35 cellular contexts compared by ENCODE assay signal in the genomic region with DNA sequence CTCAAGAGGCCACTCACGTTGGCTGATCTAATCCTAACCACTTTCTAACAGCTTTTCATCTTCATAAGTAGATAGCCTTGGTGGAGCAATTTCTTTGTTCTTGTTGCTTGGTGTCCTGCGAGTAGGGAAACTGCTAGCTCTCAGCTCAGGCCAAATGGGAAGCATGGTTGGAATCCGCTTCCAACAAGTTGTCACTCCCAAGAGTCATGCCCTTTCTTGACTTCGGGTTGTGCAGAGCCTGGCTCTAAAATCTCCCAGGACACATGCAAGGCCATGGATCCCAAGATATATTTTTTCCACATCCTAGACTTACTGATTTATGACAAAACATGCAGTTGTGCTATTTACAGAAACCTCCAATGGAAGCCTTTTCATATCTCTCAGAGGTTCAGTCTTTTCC. TPM values are rescaled to one million over a fixed set of nuclear protein-coding genes. Genes with fewer than 3 reads are reported as not detected.
"Had no signal": no experiment of that assay in that cellular context is flagged by ENCODE, and none has a peak within 500 bp of the region (broad histone marks: within the 10 kb centered on the region; RNA-seq: fewer than 3 reads in every experiment).

No MANE protein-coding gene starts in this region.

- H3K36me3 ChIP-seq: adrenal gland, ascending aorta, brain microvascular endothelial cell, breast epithelium, cardiac muscle cell had no signal

- ATAC-seq: activated naive CD8-positive, alpha-beta T cell treated with anti-CD3 and anti-CD28 coated beads, Interleukin-2, amount 50 U/mL, for 24 hours; activated T-cell treated with anti-CD3 and anti-CD28 coated beads, Interleukin-2, amount 50 U/mL, for 4 hours; activated T-cell treated with anti-CD3 and anti-CD28 coated beads, Interleukin-2, amount 50 U/mL, for 72 hours; body of pancreas had no signal

- H3K27me3 ChIP-seq: adrenal gland, ascending aorta, body of pancreas, brain microvascular endothelial cell, breast epithelium, cardiac muscle cell had no signal

- H3K27ac ChIP-seq: adrenal gland, ascending aorta, body of pancreas, brain microvascular endothelial cell, breast epithelium, cardiac muscle cell had no signal

- H3K4me3 ChIP-seq: adrenal gland, ascending aorta, body of pancreas, breast epithelium, cardiac muscle cell had no signal

- H3K4me1 ChIP-seq: adrenal gland, ascending aorta, body of pancreas, breast epithelium had no signal

- H3K9me3 ChIP-seq: adrenal gland, body of pancreas had no signal

- DNase-seq: activated effector memory CD4-positive, alpha-beta T cell treated with anti-CD3 and anti-CD28 coated beads, Interleukin-2, amount 50 U/mL, for 16 hours; activated effector memory CD4-positive, alpha-beta T cell treated with Interleukin-2 at 50 U/mL for 16 hours; activated gamma-delta T cell; activated gamma-delta T cell treated with Interleukin-2 at 50 U/mL for 16 hours; activated naive CD4-positive, alpha-beta T cell; activated naive CD4-positive, alpha-beta T cell treated with anti-CD3 and anti-CD28 coated beads for 36 hours; activated naive CD4-positive, alpha-beta T cell treated with anti-CD3 and anti-CD28 coated beads, Interleukin-2, amount 10 ng/mL, durations not matched to agents 7 days and 5 days; activated naive CD4-positive, alpha-beta T cell treated with anti-CD3 and anti-CD28 coated beads, Interleukin-2, amount 50 U/mL, for 16 hours; activated naive CD4-positive, alpha-beta T cell treated with Interleukin-2 at 50 U/mL for 16 hours; activated naive CD8-positive, alpha-beta T cell treated with anti-CD3 and anti-CD28 coated beads for 36 hours; activated naive CD8-positive, alpha-beta T cell treated with anti-CD3 and anti-CD28 coated beads, Interleukin-2, amount 10 ng/mL, durations not matched to agents 7 days and 5 days; activated naive CD8-positive, alpha-beta T cell treated with anti-CD3 and anti-CD28 coated beads, Interleukin-2, amount 50 U/mL, for 24 hours; activated T-cell treated with anti-CD3 and anti-CD28 coated beads for 4 hours; activated T-cell treated with anti-CD3 and anti-CD28 coated beads, Interleukin-2, amount 50 U/mL, for 1 hour; activated T-cell treated with anti-CD3 and anti-CD28 coated beads, Interleukin-2, amount 50 U/mL, for 24 hours; activated T-cell treated with anti-CD3 and anti-CD28 coated beads, Interleukin-2, amount 50 U/mL, for 4 hours; activated T-cell treated with anti-CD3 and anti-CD28 coated beads, Interleukin-2, amount 50 U/mL, for 48 hours; activated T-cell treated with anti-CD3 and anti-CD28 coated beads, Interleukin-2, amount 50 U/mL, for 72 hours; adrenal gland; amniotic stem cell; amygdala; anterior cingulate cortex; aorta; body of pancreas; brain microvascular endothelial cell; caudate nucleus; central memory CD4-positive, alpha-beta T cell; cerebellar nuclear complex had no signal

RNA-seq across cellular contexts. Expression of a gene that starts 7.3 kb away (rescaled TPM):
- total RNA-seq: activated naive CD4-positive, alpha-beta T cell treated with anti-CD3 and anti-CD28 coated beads for 36 hours; activated naive CD4-positive, alpha-beta T cell treated with anti-CD3 and anti-CD28 coated beads, Interleukin-2, amount 50 U/mL, for 72 hours; activated naive CD8-positive, alpha-beta T cell treated with anti-CD3 and anti-CD28 coated beads for 36 hours; activated naive CD8-positive, alpha-beta T cell treated with anti-CD3 and anti-CD28 coated beads, Interleukin-2, amount 10 ng/mL, durations not matched to agents 7 days and 5 days; activated T-cell treated with anti-CD3 and anti-CD28 coated beads, Interleukin-2, amount 50 U/mL, for 4 hours; activated T-cell treated with anti-CD3 and anti-CD28 coated beads, Interleukin-2, amount 50 U/mL, for 72 hours; activated T-helper 1 cell treated with anti-CD3 and anti-CD28 coated beads, Interleukin-12 subunit alpha, Interleukin-12 subunit beta, Interleukin-2, Interleukin-4 antibody, amounts not matched to agents 30 ng/mL and 10 ng/mL and 1 ng/mL, durations not matched to agents 14 hours and 24 hours and 36 hours; activated T-helper 17 cell treated with anti-CD3 and anti-CD28 coated beads, Interleukin-2, amount 50 U/mL, for 72 hours; activated T-helper 2 cell treated with anti-CD3 and anti-CD28 coated beads, Interferon-gamma antibody, Interleukin-2, Interleukin-4, amounts not matched to agents 10 μg/mL and 5 μg/mL and 100 μg/mL, durations not matched to agents 14 hours and 24 hours and 36 hours; body of pancreas had no signal
